ENCODE assay signal across 7 cellular contexts in the genomic region with DNA sequence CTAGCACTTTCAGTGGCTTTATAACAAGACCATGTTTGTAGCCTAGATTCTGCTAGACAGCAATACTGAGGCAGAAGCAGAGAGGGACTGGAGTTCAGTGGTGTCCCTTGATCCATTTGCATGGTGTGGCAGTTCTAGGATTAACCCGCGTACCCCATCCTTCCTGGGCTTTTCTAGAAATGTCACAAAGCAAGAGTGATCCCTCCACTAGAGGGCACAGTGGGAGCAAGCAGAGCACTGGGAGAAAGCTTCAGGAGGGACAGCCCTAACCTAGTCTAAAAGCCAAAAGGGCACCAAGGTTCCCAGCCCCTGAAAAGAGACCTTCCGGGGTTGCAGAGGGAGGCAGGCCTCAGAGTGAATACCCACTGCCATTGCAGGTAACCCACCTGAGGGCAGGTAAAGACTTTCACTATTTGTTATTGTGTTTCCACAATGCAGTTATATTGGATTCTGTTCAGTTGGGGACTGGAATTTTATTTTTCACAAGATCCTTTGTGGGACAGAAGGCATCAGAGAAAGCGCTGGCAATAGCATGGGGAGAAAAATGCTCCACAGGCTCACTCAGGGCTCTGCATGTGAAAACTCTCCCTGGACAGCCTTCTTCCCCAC.
DNase-seq lines count a peak whose midpoint lies in the region; ATAC-seq, FAIRE-seq and TF ChIP-seq lines count a peak whose summit lies in the region.

No MANE protein-coding gene starts in this region.

- peaks cover 28% of the 10 kb centered on the region for H3K4me1 Mint-ChIP-seq in osteocyte (ENCODE audit: unreplicated experiment)

- no peak for FAIRE-seq in RCC 7860 (lab: Jason Lieb, UNC)

- H3K9me3 Mint-ChIP-seq in osteocyte (ENCODE audit: unreplicated experiment) = no peaks in the 10 kb centered on the region

- no peak overlapping the region for H3K4me3 ChIP-seq in GM12865 (ENCODE audit: low read depth, low read length)
- H3K4me3 ChIP-seq in foreskin fibroblast (ENCODE audit: low read depth in 1 of 2, low read length in 2 of 2) = no peak overlapping the region

- peak; percentile 67 for ATAC-seq in HG03378 (IDR thresholded peaks at IDR 0.05; ENCODE audit: unreplicated experiment)

- H3K27me3 Mint-ChIP-seq in osteocyte (ENCODE audit: unreplicated experiment) = no peaks in the 10 kb centered on the region

- TF ChIP-seq CTCF in GM12865 (IDR thresholded peaks at IDR 0.05; ENCODE audit: insufficient read depth, low read depth, low read length, missing control alignments) (peak; percentile 83), foreskin fibroblast (IDR thresholded peaks at IDR 0.05; ENCODE audit: low read depth, low read length) (peak; percentile 91), osteocyte (IDR thresholded peaks at IDR 0.05) (peak; percentile 87)

- no peak overlapping the region for H3K27ac Mint-ChIP-seq in osteocyte (ENCODE audit: unreplicated experiment)

- DNase-seq in GM12865 (ENCODE audit: low read depth) (peak; percentile 80), RCC 7860 (ENCODE audit: low spot score) (peak; percentile 22), foreskin fibroblast (peak; percentile 69 to 89), osteocyte (ENCODE audit: extremely low spot score, unreplicated experiment) (peak; percentile 86), ureter (ENCODE audit: low spot score) (peak; percentile 52)
- DNase-seq in activated T-cell treated with anti-CD3 and anti-CD28 coated beads, Interleukin-2, amount 50 U/mL, for 48 hours = peak; percentile 65 to 69

- no peaks in the 10 kb centered on the region for H3K36me3 Mint-ChIP-seq in osteocyte (ENCODE audit: unreplicated experiment)

- H3K4me3 Mint-ChIP-seq in osteocyte (ENCODE audit: unreplicated experiment) = no peak overlapping the region

Comparison
In these comparisons a context has a peak if more than half of its experiments do, and no peak if none do; other contexts are left out.
1. DNase-seq: peak in every context shown above with its lines; median percentile 86 in osteocyte; 80 in GM12865; 79 in foreskin fibroblast; 67 in activated T-cell treated with anti-CD3 and anti-CD28 coated beads, Interleukin-2, amount 50 U/mL, for 48 hours; 52 in ureter; 22 in RCC 7860.